ENCODE assay signal across 11 cellular contexts in the genomic region with DNA sequence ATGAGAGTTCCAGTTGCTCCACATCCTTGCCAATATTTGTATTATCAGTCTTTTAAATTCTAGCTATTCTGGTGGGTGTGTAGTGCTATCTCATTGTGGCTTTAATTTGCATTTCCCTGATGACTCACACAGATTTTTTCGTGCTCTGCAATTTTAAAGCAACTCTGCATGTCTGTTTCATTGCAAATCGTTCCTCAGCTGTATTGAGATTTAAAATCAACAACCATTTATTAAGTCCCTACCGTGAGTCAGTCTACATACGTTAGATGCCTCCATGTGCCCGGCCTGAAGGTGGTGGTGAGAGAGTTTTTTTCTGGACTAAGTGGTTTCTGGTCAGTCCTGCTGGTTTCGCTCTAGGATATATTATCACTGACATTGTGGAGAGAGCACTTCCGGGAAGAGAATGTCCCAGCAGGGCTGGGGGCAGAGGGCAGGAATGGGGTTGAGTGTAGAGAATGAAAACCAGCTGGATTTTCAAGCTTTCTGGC. TPM values are rescaled to one million over a fixed set of nuclear protein-coding genes. Genes with fewer than 3 reads are reported as not detected.
DNase-seq lines count a peak whose midpoint lies in the region; ATAC-seq and TF ChIP-seq lines count a peak whose summit lies in the region.
"Had no signal": no experiment of that assay in that cellular context is flagged by ENCODE, and none has a peak within 500 bp of the region (broad histone marks: within the 10 kb centered on the region; RNA-seq: fewer than 3 reads in every experiment).

No MANE protein-coding gene starts in this region.

- H4K8ac ChIP-seq in IMR-90 (ENCODE audit: low read depth in 2 of 2, low read length in 2 of 2), result no peak overlapping the region; a peak in 1 of 4 replicates

- no peak overlapping the region for H2AK5ac ChIP-seq in IMR-90 (ENCODE audit: low read depth, low read length)

- TF ChIP-seq RAD21 in IMR-90 (IDR thresholded peaks at IDR 0.05; ENCODE audit: low read length), result no peak

- CTCF ChIA-PET in IMR-90 (lab: Yijun Ruan, JAX), result interaction anchor here (1.0 kb wide), 1 partner anchor 33 kb away, joined by 4 read pairs; no protein-coding TSS in a partner anchor

- H3K9ac ChIP-seq in IMR-90 (ENCODE audit: low read depth, low read length), result no peak overlapping the region

- H3K18ac ChIP-seq in IMR-90 (ENCODE audit: low read depth, low read length), result no peak overlapping the region

- peaks cover 0 to 8% of the 10 kb centered on the region in 2 experiments; a peak in 1 of 4 replicates for H3K79me1 ChIP-seq in IMR-90 (ENCODE audit: low read depth in 1 of 2, low read length in 2 of 2)

- H3K56ac ChIP-seq in IMR-90 (ENCODE audit: extremely low read depth, insufficient read depth, low read length), result no peak overlapping the region; the same call in 1 of the 2 replicates

- H3K27ac Mint-ChIP-seq in dendritic cell treated with granulocyte-macrophage colony-stimulating factor and Interleukin-4, amounts not matched to agents 40 ng/mL and 50 ng/mL, for 4 days, result peak overlapping the region; percentile 99

- no peaks in the 10 kb centered on the region; the same call in 1 of the 2 replicates for H3K9me3 ChIP-seq in IMR-90 (ENCODE audit: control insufficient read depth, insufficient read depth, low read length)
- no peaks in the 10 kb centered on the region for H3K9me3 ChIP-seq in ascending aorta

- H4K5ac ChIP-seq in IMR-90 (ENCODE audit: low read depth, low read length), result no peak overlapping the region

- TF ChIP-seq CTCF in AG10803 (conservative IDR thresholded peaks at IDR 0.05; ENCODE audit: low read length), result no peak
- no peak for TF ChIP-seq CTCF in IMR-90 (conservative IDR thresholded peaks at IDR 0.05; ENCODE audit: low read depth, low read length)
- no peak for TF ChIP-seq CTCF in ascending aorta (IDR thresholded peaks at IDR 0.05)

- BruUV-seq in IMR-90 (replicated peaks; lab: Mats Ljungman, UMichigan), result no TSS peak

- ATAC-seq in IMR-90 (ENCODE audit: low read depth) (peak; percentile 73), HG03342 (IDR thresholded peaks at IDR 0.05; ENCODE audit: unreplicated experiment) (no peak)
- ATAC-seq: left colon had no signal

- H3K9me3 Mint-ChIP-seq in dendritic cell treated with granulocyte-macrophage colony-stimulating factor and Interleukin-4, amounts not matched to agents 40 ng/mL and 50 ng/mL, for 4 days, result no peaks in the 10 kb centered on the region

- H3K9me1 ChIP-seq in IMR-90 (ENCODE audit: insufficient read depth, low read length), result peaks cover 12% of the 10 kb centered on the region

- 0% methylated on average over 1 of the region's 7 CpGs; no CpG with 5 or more reads in 1 of the 2 experiments for WGBS in IMR-90 (ENCODE audit: extremely low coverage in 2 of 2, insufficient read length in 1 of 2), 2 experiments

- no peak overlapping the region for H4K91ac ChIP-seq in IMR-90 (ENCODE audit: insufficient read depth, low read depth, low read length)

- peak; percentile 79 for DNase-seq in AG10803 (ENCODE audit: low read depth)
- peak; percentile 95 for DNase-seq in IMR-90
- DNase-seq in myocyte (ENCODE audit: low read depth), result peak; percentile 57
- DNase-seq in posterior cingulate gyrus, result no peak
- DNase-seq in ascending aorta (ENCODE audit: low spot score in 2 of 2), result no peak
- DNase-seq in NOMO-1 treated with dmso at 0.1 percent for 144 hours (lab: John Stamatoyannopoulos, UW; ENCODE audit: unreplicated experiment), result no peak
- DNase-seq: left colon; stimulated activated naive CD4-positive, alpha-beta T cell treated with Interleukin-2 at 50 U/mL for 16 hours had no signal

- H3K4me1 ChIP-seq in IMR-90 (ENCODE audit: control insufficient read depth, insufficient read depth, low read length), result peaks cover 15% of the 10 kb centered on the region
- peaks cover 0 to 15% of the 10 kb centered on the region in 2 donors for H3K4me1 ChIP-seq in ascending aorta

- no peaks in the 10 kb centered on the region for H4K20me1 ChIP-seq in IMR-90 (ENCODE audit: insufficient read depth, low read length)

- in situ Hi-C loops in IMR-90 (cut with MboI; ENCODE audit: low sequenced_read_pairs), result no loop called here

- H3K4me3 ChIP-seq in AG10803 (ENCODE audit: low read length) (no peak overlapping the region), IMR-90 (ENCODE audit: insufficient read depth, low read depth, low read length) (no peak overlapping the region), ascending aorta (no peak overlapping the region)
- H3K4me3 ChIP-seq: skin epidermis had no signal

- no peaks in the 10 kb centered on the region for H3K36me3 ChIP-seq in IMR-90 (ENCODE audit: control insufficient read depth, insufficient read depth, low read length)
- H3K36me3 ChIP-seq in ascending aorta, result no peaks in the 10 kb centered on the region

- H3K14ac ChIP-seq in IMR-90 (replicated peaks; ENCODE audit: low read depth, low read length), result no peak overlapping the region

- no peak for TF ChIP-seq POLR2A in IMR-90 (IDR thresholded peaks at IDR 0.05; ENCODE audit: low read depth, low read length)

- H2AFZ ChIP-seq in IMR-90 (replicated peaks; ENCODE audit: low read length, poor library complexity), result peak overlapping the region; percentile 14

- H3K23ac ChIP-seq in IMR-90 (ENCODE audit: low read depth, low read length), result no peak overlapping the region

- intact Hi-C loops in IMR-90 (cut with micrococcal nuclease), result no loop called here
- intact Hi-C loops in dendritic cell treated with granulocyte-macrophage colony-stimulating factor and Interleukin-4, amounts not matched to agents 40 ng/mL and 50 ng/mL, for 4 days (cut with micrococcal nuclease), result loop anchor here (5.0 kb wide), 1 partner anchor 360 kb away; no protein-coding TSS in a partner anchor
- intact Hi-C loops in posterior cingulate gyrus (cut with DNase I), result no loop called here
- intact Hi-C loops in ascending aorta (cut with DNase I), result no loop called here

- H3K36me3 Mint-ChIP-seq in dendritic cell treated with granulocyte-macrophage colony-stimulating factor and Interleukin-4, amounts not matched to agents 40 ng/mL and 50 ng/mL, for 4 days (ENCODE audit: low read depth), result no peaks in the 10 kb centered on the region

- no peaks in the 10 kb centered on the region for H3K27me3 ChIP-seq in IMR-90 (ENCODE audit: control insufficient read depth, insufficient read depth, low read length)
- no peaks in the 10 kb centered on the region for H3K27me3 ChIP-seq in ascending aorta

- H2BK5ac ChIP-seq in IMR-90 (ENCODE audit: low read depth, low read length, poor library complexity, severe bottlenecking), result peak overlapping the region; percentile 61

- peaks cover 12% of the 10 kb centered on the region for H3K27me3 Mint-ChIP-seq in dendritic cell treated with granulocyte-macrophage colony-stimulating factor and Interleukin-4, amounts not matched to agents 40 ng/mL and 50 ng/mL, for 4 days

- peak overlapping the region; percentile 9; the same call in 1 of the 2 replicates for H2BK20ac ChIP-seq in IMR-90 (ENCODE audit: low read depth, low read length)

- 0 out of 2 replicates have a peak overlapping the region, but pooled peaks have one; percentile 0 for H3K4ac ChIP-seq in IMR-90 (ENCODE audit: low read depth, low read length)

- peaks cover 72% of the 10 kb centered on the region for H3K4me1 Mint-ChIP-seq in dendritic cell treated with granulocyte-macrophage colony-stimulating factor and Interleukin-4, amounts not matched to agents 40 ng/mL and 50 ng/mL, for 4 days (ENCODE audit: low read depth)

- H3K4me3 Mint-ChIP-seq in dendritic cell treated with granulocyte-macrophage colony-stimulating factor and Interleukin-4, amounts not matched to agents 40 ng/mL and 50 ng/mL, for 4 days, result no peak overlapping the region

- H3K27ac ChIP-seq in IMR-90 (ENCODE audit: insufficient read depth, low read length), result peak overlapping the region; percentile 47; the same call in 1 of the 2 replicates
- H3K27ac ChIP-seq in ascending aorta, result peak overlapping the region in 1 of 2 donors; percentile 2

- no peak overlapping the region for H2AK9ac ChIP-seq in IMR-90 (replicated peaks; ENCODE audit: low read depth, low read length, poor library complexity)

- no peak overlapping the region for H2BK15ac ChIP-seq in IMR-90 (ENCODE audit: low read depth, low read length)

- H2BK120ac ChIP-seq in IMR-90 (ENCODE audit: low read depth, low read length), result peak overlapping the region; percentile 29

- dilution Hi-C loops in IMR-90 (cut with HindIII; ENCODE audit: low sequenced_read_pairs, unreplicated experiment), result no loop called here

- H3K4me2 ChIP-seq in IMR-90 (ENCODE audit: low read depth, low read length), result peak overlapping the region; percentile 67

- POLR2A ChIA-PET in IMR-90 (lab: Charles Lee; ENCODE audit: unreplicated experiment), result no interaction called here

TF ChIP-seq in IMR-90, 13 proteins besides CTCF, POLR2A, EP300 and RAD21 (continues in another document):
- TF ChIP-seq BHLHE40 (IDR thresholded peaks at IDR 0.05; ENCODE audit: low read depth, low read length) (peak; percentile 34; the same call in 1 of the 2 replicates), SMC3 (IDR thresholded peaks at IDR 0.05; ENCODE audit: low read depth, low read length) (no peak), FOS (IDR thresholded peaks at IDR 0.05; ENCODE audit: low read depth, low read length) (peak; percentile 74; the same call in 1 of the 2 replicates), USF2 (IDR thresholded peaks at IDR 0.05; ENCODE audit: low read depth, low read length) (no peak; the same call in 1 of the 2 replicates), MXI1 (IDR thresholded peaks at IDR 0.05; ENCODE audit: borderline replicate concordance, low read depth, low read length) (peak; percentile 35; the same call in 1 of the 2 replicates), RCOR1 (IDR thresholded peaks at IDR 0.05; ENCODE audit: insufficient replicate concordance, low read length) (no peak)

RNA-seq across cellular contexts. Expression of gene HYCC1, which starts 8.4 kb away (rescaled TPM):
- total RNA-seq in IMR-90 (2012; rRNA removed), result 78.3 and 185 TPM in 2 replicates
- polyA plus RNA-seq in IMR-90 (2012; rRNA removed), result 42.9 and 44.1 TPM in 2 replicates
- polyA plus RNA-seq in IMR-90 (2012; cell fraction: cytosol; rRNA removed), result 16.8 and 23.7 TPM in 2 replicates
- polyA plus RNA-seq in IMR-90 (2012; cell fraction: nucleus; rRNA removed; ENCODE audit: low replicate concordance), result 4.9 and 30.2 TPM in 2 replicates
- total RNA-seq in myocyte, result 126 and 154 TPM in 2 replicates
- 35.7 TPM for polyA plus RNA-seq in myocyte (2012)
- total RNA-seq in ascending aorta, result 10.9 TPM

Comparison
In these comparisons a context has a peak if more than half of its experiments do, and no peak if none do; other contexts are left out.
1. DNase-seq: peak in AG10803 (single experiment), IMR-90 (single experiment) and myocyte (single experiment); none in posterior cingulate gyrus (0 of 10), ascending aorta (0 of 2) and NOMO-1 treated with dmso at 0.1 percent for 144 hours (single experiment).